1 cellular context compared by ENCODE assay signal in the genomic region with DNA sequence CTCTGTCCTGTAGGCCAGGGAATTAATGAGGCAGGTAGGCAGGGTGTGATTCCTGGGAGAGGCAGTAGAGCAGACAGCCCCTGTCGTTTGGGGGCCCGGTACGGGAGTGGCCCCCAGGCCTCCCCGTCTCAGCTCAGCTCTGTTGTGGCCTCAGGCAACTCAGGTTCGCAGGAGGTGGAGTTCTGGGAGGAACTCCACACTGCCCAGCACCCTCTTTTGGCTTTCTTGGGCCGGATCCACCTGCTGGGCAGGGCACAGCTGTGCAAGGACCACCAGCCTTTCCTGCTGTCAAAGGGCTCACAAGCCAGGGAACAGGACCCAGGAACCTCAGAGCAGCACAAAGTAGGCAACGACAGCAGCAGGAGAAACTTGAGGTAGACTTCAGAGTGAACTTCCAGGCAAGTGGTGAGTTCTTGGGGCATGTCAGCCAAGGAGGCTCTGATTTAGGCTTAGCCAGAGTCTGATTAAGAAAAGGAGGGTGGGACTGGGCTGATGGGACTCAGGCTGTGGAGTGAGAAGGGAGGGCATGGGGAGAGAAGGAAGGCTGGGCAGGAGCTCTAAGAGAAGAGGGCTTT.
A peak's percentile ranks its signal among the peaks of the same experiment; 100 is the strongest.
TF ChIP-seq lines count a peak whose summit lies in the region.

No MANE protein-coding gene starts in this region.

TF ChIP-seq in H1, 55 proteins besides CTCF, POLR2A, EP300 and RAD21:
- TF ChIP-seq TBP (IDR thresholded peaks at IDR 0.05; ENCODE audit: low read depth, low read length) (no peak), HDAC2 (IDR thresholded peaks at IDR 0.05; ENCODE audit: borderline replicate concordance in 1 of 2, low read depth in 2 of 2, low read length in 2 of 2) (peak in 1 of 2 experiments; percentile 76; a peak in 1 of 4 replicates), CBX8 (IDR thresholded peaks at IDR 0.05; ENCODE audit: borderline replicate concordance, low read depth, low read length) (no peak), RBBP5 (IDR thresholded peaks at IDR 0.05; ENCODE audit: borderline replicate concordance, low read depth, low read length) (no peak), TAF1 (IDR thresholded peaks at IDR 0.05; ENCODE audit: low read depth, low read length) (no peak), KDM1A (IDR thresholded peaks at IDR 0.05; ENCODE audit: borderline replicate concordance, low read length) (peak; percentile 94), PHF8 (conservative IDR thresholded peaks at IDR 0.05; ENCODE audit: low read depth, low read length) (no peak)
